1 cellular context compared by ENCODE assay signal in genomic region chr9:136007906-136008692, GRCh38.
TF ChIP-seq lines count a peak whose summit lies in the region.

No MANE protein-coding gene starts in this region.

TF ChIP-seq in SK-N-SH treated with all-trans-retinoic acid at 6 μM for 48 hours, 23 proteins besides CTCF, POLR2A, EP300 and RAD21 (continued from another document):
- TF ChIP-seq SNAI2 (CRISPR knock-in tag; IDR thresholded peaks at IDR 0.05), result no peak
- TF ChIP-seq ZNF565 (CRISPR knock-in tag; conservative IDR thresholded peaks at IDR 0.05; ENCODE audit: low read depth), result no peak
- no peak for TF ChIP-seq TCF4 (CRISPR knock-in tag; IDR thresholded peaks at IDR 0.05; ENCODE audit: borderline replicate concordance)
TF ChIP-seq in SK-N-SH treated with all-trans-retinoic acid at 6 μM for 48 hours: peak in this region for 0.
